8 cellular contexts compared by ENCODE assay signal in the genomic region with DNA sequence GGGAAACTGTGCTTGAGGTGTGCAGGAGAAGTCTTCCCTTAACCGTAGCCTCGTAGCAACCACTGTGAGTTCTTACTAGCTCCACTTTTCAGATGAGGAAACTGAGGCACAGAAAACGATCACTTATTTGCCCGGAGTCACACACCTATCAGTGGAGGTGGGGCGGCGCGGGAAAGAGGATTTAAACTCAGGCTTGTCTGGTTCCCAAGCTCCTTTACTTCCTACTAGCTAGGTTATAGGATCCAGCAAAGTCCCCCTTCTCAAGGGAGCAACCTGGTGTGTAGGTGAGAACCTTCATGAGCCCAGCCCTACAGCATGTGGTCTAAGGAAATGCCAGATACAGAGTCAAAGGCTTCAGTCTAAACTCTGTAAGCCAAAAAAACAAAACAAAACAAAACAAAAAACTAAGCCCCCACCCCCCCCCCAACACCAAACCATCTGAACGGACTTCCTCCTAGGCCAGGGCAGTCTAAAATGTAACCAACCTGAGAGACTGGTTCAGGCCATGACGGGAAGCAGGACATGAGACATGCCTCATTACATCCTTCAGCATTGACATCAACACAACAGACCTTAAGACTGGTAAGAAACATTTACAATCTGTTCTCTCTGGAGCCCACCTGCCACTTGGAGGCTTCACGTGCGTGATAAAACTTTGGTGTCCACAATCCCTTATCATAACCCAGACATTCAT. TPM values are rescaled to one million over a fixed set of nuclear protein-coding genes. Genes with fewer than 3 reads are reported as not detected.
DNase-seq lines count a peak whose midpoint lies in the region; ATAC-seq lines count a peak whose summit lies in the region.

No MANE protein-coding gene starts in this region.

- H3K4me3 Mint-ChIP-seq in activated CD4-positive, alpha-beta memory T cell treated with anti-CD3 and anti-CD28 coated beads for 36 hours, result peak overlapping the region; percentile 88
- peak overlapping the region; percentile 89 for H3K4me3 Mint-ChIP-seq in stimulated activated effector memory CD8-positive, alpha-beta T cell treated with anti-CD3 and anti-CD28 coated beads, Interleukin-12 subunit alpha, Interleukin-12 subunit beta, amount 100 ng/mL, for 72 hours

- no CpG with 5 or more reads among the region's 11 CpGs for WGBS in iPS DF 6.9 (ENCODE audit: insufficient coverage, insufficient read length)

- H3K4me1 Mint-ChIP-seq in activated CD4-positive, alpha-beta memory T cell treated with anti-CD3 and anti-CD28 coated beads for 36 hours (ENCODE audit: low read depth), result peaks cover 26% of the 10 kb centered on the region
- peaks cover 22% of the 10 kb centered on the region for H3K4me1 Mint-ChIP-seq in stimulated activated effector memory CD8-positive, alpha-beta T cell treated with anti-CD3 and anti-CD28 coated beads, Interleukin-12 subunit alpha, Interleukin-12 subunit beta, amount 100 ng/mL, for 72 hours

- H3K27me3 Mint-ChIP-seq in activated CD4-positive, alpha-beta memory T cell treated with anti-CD3 and anti-CD28 coated beads for 36 hours, result no peaks in the 10 kb centered on the region

- H3K27me3 ChIP-seq in iPS DF 6.9 (ENCODE audit: control insufficient read depth, insufficient read depth, low read length), result no peaks in the 10 kb centered on the region

- no peaks in the 10 kb centered on the region for H3K9me3 ChIP-seq in iPS DF 6.9 (ENCODE audit: control insufficient read depth, insufficient read depth, low read length)

- POLR2A ChIA-PET in activated CD4-positive, alpha-beta memory T cell treated with anti-CD3 and anti-CD28 coated beads for 36 hours (lab: Charles Lee), result interaction anchor here (1.0 to 3.4 kb wide), 5 partner anchors 10 to 117 kb away, joined by 4 to 22 read pairs (median 5); partner anchors contain the start of genes CPLANE2, NECAP2 and SZRD1

- H3K27ac ChIP-seq in iPS DF 6.9 (ENCODE audit: low read length), result no peak overlapping the region

- peaks cover 3% of the 10 kb centered on the region for H3K36me3 Mint-ChIP-seq in activated CD4-positive, alpha-beta memory T cell treated with anti-CD3 and anti-CD28 coated beads for 36 hours
- peaks cover 14% of the 10 kb centered on the region for H3K36me3 Mint-ChIP-seq in stimulated activated effector memory CD8-positive, alpha-beta T cell treated with anti-CD3 and anti-CD28 coated beads, Interleukin-12 subunit alpha, Interleukin-12 subunit beta, amount 100 ng/mL, for 72 hours

- ATAC-seq in stimulated activated effector memory CD8-positive, alpha-beta T cell treated with anti-CD3 and anti-CD28 coated beads, Interleukin-12 subunit alpha, Interleukin-12 subunit beta, amount 100 ng/mL, for 72 hours, result no peak
- no peak for ATAC-seq in GM19455 (IDR thresholded peaks at IDR 0.05; ENCODE audit: unreplicated experiment)
- ATAC-seq in HG03565 (IDR thresholded peaks at IDR 0.05; ENCODE audit: unreplicated experiment), result no peak

- H3K9me3 Mint-ChIP-seq in activated CD4-positive, alpha-beta memory T cell treated with anti-CD3 and anti-CD28 coated beads for 36 hours, result no peaks in the 10 kb centered on the region
- H3K9me3 Mint-ChIP-seq in stimulated activated effector memory CD8-positive, alpha-beta T cell treated with anti-CD3 and anti-CD28 coated beads, Interleukin-12 subunit alpha, Interleukin-12 subunit beta, amount 100 ng/mL, for 72 hours, result no peaks in the 10 kb centered on the region

- CTCF ChIA-PET in activated CD4-positive, alpha-beta memory T cell treated with anti-CD3 and anti-CD28 coated beads for 36 hours (lab: Charles Lee), result interaction anchor here (1.0 to 3.6 kb wide), 5 partner anchors 8 to 87 kb away, joined by 3 to 79 read pairs (median 4); partner anchors contain the start of genes NECAP2 and SZRD1

- H3K36me3 ChIP-seq in iPS DF 6.9 (ENCODE audit: control insufficient read depth, insufficient read depth, low read length), result no peaks in the 10 kb centered on the region

- intact Hi-C loops in activated CD4-positive, alpha-beta memory T cell treated with anti-CD3 and anti-CD28 coated beads for 36 hours (cut with micrococcal nuclease), result loop anchor here (1.0 to 5.0 kb wide), 2 partner anchors 14 to 89 kb away; partner anchors contain the start of genes NECAP2 and SZRD1

- H3K4me3 ChIP-seq in iPS DF 6.9 (ENCODE audit: low read length), result peak overlapping the region; percentile 94; the same call in 1 of the 2 replicates

- no peaks in the 10 kb centered on the region for H3K4me1 ChIP-seq in iPS DF 6.9 (ENCODE audit: control insufficient read depth, insufficient read depth, low read length)

- peak overlapping the region; percentile 91 for H3K27ac Mint-ChIP-seq in activated CD4-positive, alpha-beta memory T cell treated with anti-CD3 and anti-CD28 coated beads for 36 hours
- peak overlapping the region; percentile 91 for H3K27ac Mint-ChIP-seq in stimulated activated effector memory CD8-positive, alpha-beta T cell treated with anti-CD3 and anti-CD28 coated beads, Interleukin-12 subunit alpha, Interleukin-12 subunit beta, amount 100 ng/mL, for 72 hours

- peak; percentile 7 for DNase-seq in NOMO-1 treated with DMSO at 0.1 percent for 48 hours (lab: John Stamatoyannopoulos, UW; ENCODE audit: unreplicated experiment)
- DNase-seq in NOMO-1 treated with dmso at 0.1 percent for 144 hours (lab: John Stamatoyannopoulos, UW; ENCODE audit: unreplicated experiment), result no peak
- DNase-seq in activated CD4-positive, alpha-beta memory T cell treated with anti-CD3 and anti-CD28 coated beads for 36 hours, result peak; percentile 13
- DNase-seq in iPS DF 6.9 (ENCODE audit: low read depth, low spot score), result no peak
- DNase-seq in stimulated activated effector memory CD8-positive, alpha-beta T cell treated with anti-CD3 and anti-CD28 coated beads, Interleukin-12 subunit alpha, Interleukin-12 subunit beta, amount 100 ng/mL, for 72 hours (ENCODE audit: low spot score in 2 of 2), result no peak
- no peak for DNase-seq in NCI-H2029 treated with DMSO at 0.1 percent for 48 hours (lab: John Stamatoyannopoulos, UW)

RNA-seq across cellular contexts. Expression of gene FBXO42, which starts 0.7 kb away (rescaled TPM):
- 10 to 100 TPM; 12.0 to 13.6 TPM for total RNA-seq in activated CD4-positive, alpha-beta memory T cell treated with anti-CD3 and anti-CD28 coated beads for 36 hours

RNA-seq across cellular contexts. Expression of gene SZRD1, which starts 14.1 kb away (rescaled TPM):
- total RNA-seq in activated CD4-positive, alpha-beta memory T cell treated with anti-CD3 and anti-CD28 coated beads for 36 hours, result 100 to 1,000 TPM; 185 to 191 TPM

Comparison
In these comparisons a context has a peak if more than half of its experiments do, and no peak if none do; other contexts are left out.
1. DNase-seq: peak in NOMO-1 treated with DMSO at 0.1 percent for 48 hours (single experiment) and activated CD4-positive, alpha-beta memory T cell treated with anti-CD3 and anti-CD28 coated beads for 36 hours (single experiment); none in NOMO-1 treated with dmso at 0.1 percent for 144 hours (single experiment), iPS DF 6.9 (single experiment), stimulated activated effector memory CD8-positive, alpha-beta T cell treated with anti-CD3 and anti-CD28 coated beads, Interleukin-12 subunit alpha, Interleukin-12 subunit beta, amount 100 ng/mL, for 72 hours (0 of 2) and NCI-H2029 treated with DMSO at 0.1 percent for 48 hours (single experiment).